ENCODE assay signal across 10 cellular contexts in the genomic region with DNA sequence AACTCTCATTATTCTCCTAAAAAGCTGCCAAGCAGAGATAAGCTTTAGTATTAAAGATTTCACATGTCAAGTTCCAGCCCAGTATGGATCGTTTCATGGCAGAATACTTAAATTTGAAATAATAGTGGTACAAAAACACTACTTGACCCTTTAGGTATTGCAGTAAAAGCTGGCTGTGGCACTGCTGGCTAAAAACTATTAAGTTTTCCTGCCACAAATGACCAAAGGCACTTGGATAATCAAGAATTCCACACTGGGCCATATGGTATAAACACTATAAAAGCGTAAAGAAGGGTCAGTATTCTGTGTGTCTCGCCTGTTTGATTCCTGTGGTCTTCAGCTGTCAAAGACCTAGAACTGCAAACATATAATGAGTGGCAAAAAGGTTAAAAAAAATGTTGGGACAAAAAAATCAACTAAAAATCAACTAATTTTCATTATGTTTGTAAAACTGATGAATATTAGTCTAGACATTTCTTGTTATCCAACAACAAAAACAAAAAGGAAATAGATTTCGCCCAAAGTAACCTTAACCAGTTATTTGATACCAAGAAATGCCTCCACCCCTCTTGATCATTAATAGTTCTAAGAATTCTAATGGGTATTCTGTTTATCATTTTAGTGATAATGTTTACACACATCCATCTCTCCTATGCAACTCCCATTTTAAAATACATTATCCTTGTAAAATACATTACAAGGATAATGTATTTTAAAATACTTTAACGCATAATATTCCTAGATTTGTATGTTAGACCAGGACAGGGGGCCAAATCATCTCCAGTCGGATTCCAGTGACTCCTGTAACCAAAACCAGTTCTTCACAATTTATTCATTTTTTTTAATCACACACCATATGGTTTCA. TPM values are rescaled to one million over a fixed set of nuclear protein-coding genes. Genes with fewer than 3 reads are reported as not detected.
A peak's percentile ranks its signal among the peaks of the same experiment; 100 is the strongest.
DNase-seq lines count a peak whose midpoint lies in the region; TF ChIP-seq lines count a peak whose summit lies in the region.
"Had no signal": no experiment of that assay in that cellular context is flagged by ENCODE, and none has a peak within 500 bp of the region (broad histone marks: within the 10 kb centered on the region; RNA-seq: fewer than 3 reads in every experiment).

No MANE protein-coding gene starts in this region.

- H3K9me3 ChIP-seq in hepatocyte (ENCODE audit: low read depth) (no peaks in the 10 kb centered on the region), testis (no peaks in the 10 kb centered on the region)

- no peak for DNase-seq in activated CD4-positive, alpha-beta T cell treated with anti-CD3 and anti-CD28 coated beads, Interleukin-2, amount 10 ng/mL, durations not matched to agents 7 days and 5 days
- DNase-seq in activated CD4-positive, alpha-beta T cell treated with anti-CD3 and anti-CD28 coated beads for 1 hour: no peak
- DNase-seq in activated CD4-positive, alpha-beta memory T cell treated with anti-CD3 and anti-CD28 coated beads for 36 hours: no peak
- DNase-seq in hepatocyte (ENCODE audit: low spot score) (no peak), testis (no peak), ecto neural progenitor cell (ENCODE audit: low spot score) (no peak), NCI-H146 treated with DMSO at 0.1 percent for 48 hours (lab: John Stamatoyannopoulos, UW; ENCODE audit: unreplicated experiment) (no peak), occipital lobe (lab: John Stamatoyannopoulos, UW) (no peak)
- DNase-seq: C1 segment of cervical spinal cord, HCEC 1CT had no signal

- TF ChIP-seq POLR2A in testis (IDR thresholded peaks at IDR 0.05): no peak

- peaks cover 12% of the 10 kb centered on the region for H3K27me3 Mint-ChIP-seq in activated CD4-positive, alpha-beta T cell treated with anti-CD3 and anti-CD28 coated beads, Interleukin-2, amount 10 ng/mL, durations not matched to agents 7 days and 5 days
- H3K27me3 Mint-ChIP-seq in activated CD4-positive, alpha-beta memory T cell treated with anti-CD3 and anti-CD28 coated beads for 36 hours: no peaks in the 10 kb centered on the region

- no peaks in the 10 kb centered on the region for H4K20me1 ChIP-seq in hepatocyte (ENCODE audit: insufficient read depth, poor library complexity, severe bottlenecking)

- H3K4me3 ChIP-seq in hepatocyte (peak overlapping the region; percentile 74), testis (peak overlapping the region; percentile 88 to 96)

- H3K4me2 ChIP-seq in hepatocyte: peak overlapping the region; percentile 82

- H3K27ac ChIP-seq in hepatocyte (no peak overlapping the region), testis (no peak overlapping the region)

- H3K36me3 Mint-ChIP-seq in activated CD4-positive, alpha-beta T cell treated with anti-CD3 and anti-CD28 coated beads, Interleukin-2, amount 10 ng/mL, durations not matched to agents 7 days and 5 days (ENCODE audit: low read depth): peaks cover 3% of the 10 kb centered on the region
- H3K36me3 Mint-ChIP-seq in activated CD4-positive, alpha-beta memory T cell treated with anti-CD3 and anti-CD28 coated beads for 36 hours: no peaks in the 10 kb centered on the region

- peak overlapping the region; percentile 87 for H3K4me3 Mint-ChIP-seq in activated CD4-positive, alpha-beta T cell treated with anti-CD3 and anti-CD28 coated beads, Interleukin-2, amount 10 ng/mL, durations not matched to agents 7 days and 5 days
- peak overlapping the region; percentile 87 for H3K4me3 Mint-ChIP-seq in activated CD4-positive, alpha-beta memory T cell treated with anti-CD3 and anti-CD28 coated beads for 36 hours

- H3K4me1 Mint-ChIP-seq in activated CD4-positive, alpha-beta T cell treated with anti-CD3 and anti-CD28 coated beads, Interleukin-2, amount 10 ng/mL, durations not matched to agents 7 days and 5 days: peaks cover 31% of the 10 kb centered on the region
- H3K4me1 Mint-ChIP-seq in activated CD4-positive, alpha-beta memory T cell treated with anti-CD3 and anti-CD28 coated beads for 36 hours (ENCODE audit: low read depth): peaks cover 28% of the 10 kb centered on the region

- H3K4me1 ChIP-seq in hepatocyte (ENCODE audit: insufficient read depth): peaks cover 23% of the 10 kb centered on the region
- peaks cover 8% of the 10 kb centered on the region for H3K4me1 ChIP-seq in testis

- CTCF ChIA-PET in activated CD4-positive, alpha-beta T cell treated with anti-CD3 and anti-CD28 coated beads, Interleukin-2, amount 10 ng/mL, durations not matched to agents 7 days and 5 days (lab: Charles Lee): interaction anchor here (0.6 to 4.7 kb wide), 13 partner anchors 14 to 150 kb away, joined by 3 to 41 read pairs (median 4); no protein-coding TSS in a partner anchor
- CTCF ChIA-PET in activated CD4-positive, alpha-beta memory T cell treated with anti-CD3 and anti-CD28 coated beads for 36 hours (lab: Charles Lee): interaction anchor here (0.6 to 10.0 kb wide), 25 partner anchors 10 to 491 kb away, joined by 3 to 268 read pairs (median 5); no protein-coding TSS in a partner anchor

- H3K27me3 ChIP-seq in hepatocyte: no peaks in the 10 kb centered on the region
- no peaks in the 10 kb centered on the region for H3K27me3 ChIP-seq in testis

- no peaks in the 10 kb centered on the region for H3K9me3 Mint-ChIP-seq in activated CD4-positive, alpha-beta T cell treated with anti-CD3 and anti-CD28 coated beads, Interleukin-2, amount 10 ng/mL, durations not matched to agents 7 days and 5 days
- no peaks in the 10 kb centered on the region for H3K9me3 Mint-ChIP-seq in activated CD4-positive, alpha-beta memory T cell treated with anti-CD3 and anti-CD28 coated beads for 36 hours

- H3K79me2 ChIP-seq in hepatocyte: peaks cover 17% of the 10 kb centered on the region

- H3K36me3 ChIP-seq in hepatocyte (replicated peaks; ENCODE audit: insufficient read depth, low read depth) (no peaks in the 10 kb centered on the region), testis (ENCODE audit: low read depth, missing control alignments) (no peaks in the 10 kb centered on the region)

- POLR2A ChIA-PET in activated CD4-positive, alpha-beta T cell treated with anti-CD3 and anti-CD28 coated beads, Interleukin-2, amount 10 ng/mL, durations not matched to agents 7 days and 5 days (lab: Charles Lee): no interaction called here
- POLR2A ChIA-PET in activated CD4-positive, alpha-beta memory T cell treated with anti-CD3 and anti-CD28 coated beads for 36 hours (lab: Charles Lee): interaction anchor here (2.3 kb wide), 1 partner anchor 77 kb away, joined by 21 read pairs; no protein-coding TSS in a partner anchor

- H3K27ac Mint-ChIP-seq in activated CD4-positive, alpha-beta T cell treated with anti-CD3 and anti-CD28 coated beads, Interleukin-2, amount 10 ng/mL, durations not matched to agents 7 days and 5 days: peak overlapping the region; percentile 82
- peak overlapping the region; percentile 83 for H3K27ac Mint-ChIP-seq in activated CD4-positive, alpha-beta memory T cell treated with anti-CD3 and anti-CD28 coated beads for 36 hours

- no peak overlapping the region for H2AFZ ChIP-seq in hepatocyte

- TF ChIP-seq CTCF in hepatocyte (IDR thresholded peaks at IDR 0.05; ENCODE audit: poor library complexity): no peak
- no peak for TF ChIP-seq CTCF in testis (IDR thresholded peaks at IDR 0.05)

- intact Hi-C loops in activated CD4-positive, alpha-beta memory T cell treated with anti-CD3 and anti-CD28 coated beads for 36 hours (cut with micrococcal nuclease): no loop called here
- intact Hi-C loops in testis (cut with DNase I; ENCODE audit: low total_unique reads): no loop called here

- WGBS in hepatocyte (ENCODE audit: low lambda C conversion rate, missing lambda C conversion rate): 74% methylated on average over 6 of the region's 6 CpGs
- WGBS in testis, 2 donors: 51 to 63% methylated on average over 6 of the region's 6 CpGs

- H3K9me2 ChIP-seq in hepatocyte (replicated peaks; ENCODE audit: insufficient read depth): no peaks in the 10 kb centered on the region

RNA-seq across cellular contexts. Expression of a gene that starts 2.2 kb away (rescaled TPM):
- total RNA-seq in activated CD4-positive, alpha-beta T cell treated with anti-CD3 and anti-CD28 coated beads, Interleukin-2, amount 10 ng/mL, durations not matched to agents 7 days and 5 days: 10 to 100 TPM in 1 of 2 experiments, 1 to 10 TPM in 1; 9.5 to 12.1 TPM
- total RNA-seq in activated CD4-positive, alpha-beta memory T cell treated with anti-CD3 and anti-CD28 coated beads for 36 hours: 10 to 100 TPM; 34.5 to 35.0 TPM
- total RNA-seq in hepatocyte (17.1 and 24.3 TPM in 2 replicates), testis (10 to 100 TPM; 33.9 to 38.0 TPM), occipital lobe (91.9 TPM)
- polyA plus RNA-seq in hepatocyte (14.8 and 17.0 TPM in 2 replicates), testis (ENCODE audit: insufficient read depth, low read depth, low replicate concordance) (10.0 TPM)
